In genomic region chr12:125056306-125056705, GRCh38 we compare ENCODE assay signal across 22 cellular contexts.
"Had no signal": no experiment of that assay in that cellular context is flagged by ENCODE, and none has a peak within 500 bp of the region (broad histone marks: within the 10 kb centered on the region; RNA-seq: fewer than 3 reads in every experiment).

No MANE protein-coding gene starts in this region.

- FAIRE-seq: endothelial cell of umbilical vein, frontal cortex had no signal

- ATAC-seq: heart left ventricle, left colon, left ventricle myocardium superior had no signal

- H3K27ac ChIP-seq: colonic mucosa, heart left ventricle, sigmoid colon, skin epidermis, stomach, thoracic aorta, upper lobe of left lung, vagina had no signal

- H3K27me3 ChIP-seq: colonic mucosa, sigmoid colon, stomach, upper lobe of left lung, vagina had no signal

- H3K9me3 ChIP-seq: colonic mucosa, heart left ventricle, sigmoid colon, stomach, thoracic aorta, upper lobe of left lung, vagina had no signal

- DNase-seq: colonic mucosa; dermis blood vessel endothelial cell; erythroblast; heart left ventricle; hippocampal formation; left colon; left ventricle myocardium superior; mesenchymal stem cell; naive B cell; posterior cingulate gyrus; sigmoid colon; stimulated activated CD4-positive, alpha-beta T cell treated with anti-CD3 and anti-CD28 coated beads, Interleukin-12 subunit alpha, Interleukin-12 subunit beta, amount 100 ng/mL, for 4 hours; stimulated activated naive CD4-positive, alpha-beta T cell; stomach; substantia nigra; upper lobe of left lung had no signal

- H3K36me3 ChIP-seq: colonic mucosa, heart left ventricle, sigmoid colon, stomach, thoracic aorta, upper lobe of left lung, vagina had no signal

- H3K4me3 ChIP-seq: colonic mucosa, heart left ventricle, lung, sigmoid colon, skin epidermis, stomach, thoracic aorta, upper lobe of left lung, vagina had no signal

- H3K4me1 ChIP-seq: colonic mucosa, heart left ventricle, sigmoid colon, stomach, upper lobe of left lung, vagina had no signal
